In genomic region chr22:29331658-29332300, GRCh38 we compare ENCODE assay signal across 21 cellular contexts. TPM values are rescaled to one million over a fixed set of nuclear protein-coding genes. Genes with fewer than 3 reads are reported as not detected.
A peak's percentile ranks its signal among the peaks of the same experiment; 100 is the strongest.
DNase-seq lines count a peak whose midpoint lies in the region; ATAC-seq and TF ChIP-seq lines count a peak whose summit lies in the region.
"Had no signal": no experiment of that assay in that cellular context is flagged by ENCODE, and none has a peak within 500 bp of the region (broad histone marks: within the 10 kb centered on the region; RNA-seq: fewer than 3 reads in every experiment).

No MANE protein-coding gene starts in this region.

- H3K27me3 ChIP-seq in SK-N-SH (ENCODE audit: insufficient read depth) = no peaks in the 10 kb centered on the region
- no peaks in the 10 kb centered on the region for H3K27me3 ChIP-seq in adrenal gland
- no peaks in the 10 kb centered on the region for H3K27me3 ChIP-seq in mesenchymal stem cell (ENCODE audit: control insufficient read depth in 1 of 2, insufficient read depth in 1 of 2, low read length in 2 of 2)
- H3K27me3 ChIP-seq in ovary = no peaks in the 10 kb centered on the region

- no peak for TF ChIP-seq CTCF in SK-N-SH (IDR thresholded peaks at IDR 0.05)
- no peak for TF ChIP-seq CTCF in adrenal gland (IDR thresholded peaks at IDR 0.05)
- no peak for TF ChIP-seq CTCF in ovary (IDR thresholded peaks at IDR 0.05)

- DNase-seq in SK-N-SH = peak; percentile 60
- DNase-seq in adrenal gland = no peak
- no peak for DNase-seq in mesenchymal stem cell
- no peak for DNase-seq in NCI-H510A treated with DMSO at 0.1 percent for 48 hours (lab: John Stamatoyannopoulos, UW)
- DNase-seq in SW480 (ENCODE audit: low spot score) = no peak
- no peak for DNase-seq in ovary
- DNase-seq: 8988T; DMS153; GM23248; KG1; NCI-H1436; NCI-H2029; NCI-H2171; NCI-H446; NK-92 treated with Interleukin-12 subunit alpha and Interleukin-12 subunit beta, amount 100 ng/mL, for 24 hours; SHP77 treated with DMSO at 0.1 percent for 48 hours had no signal

- no peak overlapping the region for H3K23ac ChIP-seq in mesenchymal stem cell (ENCODE audit: low read length in 2 of 2)

- no peak for TF ChIP-seq POLR2A in adrenal gland (IDR thresholded peaks at IDR 0.05)
- TF ChIP-seq POLR2A in ovary (IDR thresholded peaks at IDR 0.05) = no peak

- H2BK120ac ChIP-seq in mesenchymal stem cell (ENCODE audit: low read depth, low read length) = no peak overlapping the region

- peak overlapping the region; percentile 93 for H4K91ac ChIP-seq in mesenchymal stem cell (ENCODE audit: low read length)

- H3F3A ChIP-seq in SK-N-SH (replicated peaks; ENCODE audit: insufficient read depth) = no peaks in the 10 kb centered on the region

- CTCF ChIA-PET in SK-N-SH (lab: Yijun Ruan, JAX) = interaction anchor here (0.9 to 1.9 kb wide), 3 partner anchors 18 to 86 kb away, joined by 3 to 8 read pairs (median 4); no protein-coding TSS in a partner anchor

- H3K4me2 ChIP-seq in SK-N-SH (no peak overlapping the region), mesenchymal stem cell (ENCODE audit: low read length, poor library complexity, severe bottlenecking) (no peak overlapping the region)

- H2AK5ac ChIP-seq in mesenchymal stem cell (ENCODE audit: low read length, severe bottlenecking) = no peak overlapping the region

- H3K4me1 ChIP-seq in SK-N-SH (ENCODE audit: control insufficient read depth in 1 of 2, insufficient read depth in 2 of 2, low read depth in 1 of 2, low read length in 1 of 2) (peaks cover 0 to 18% of the 10 kb centered on the region in 2 experiments; a peak in 1 of 4 replicates), adrenal gland (replicated peaks in 1 of 2) (peaks cover 11 to 20% of the 10 kb centered on the region in 2 donors), mesenchymal stem cell (ENCODE audit: control insufficient read depth, insufficient read depth, low read depth, low read length) (peaks cover 40% of the 10 kb centered on the region), ovary (ENCODE audit: insufficient read depth) (no peaks in the 10 kb centered on the region)

- H4K8ac ChIP-seq in mesenchymal stem cell (ENCODE audit: low read length) = no peak overlapping the region

- intact Hi-C loops in adrenal gland (cut with DNase I) (no loop called here), ovary (cut with DNase I) (no loop called here)

- peaks cover 0 to 65% of the 10 kb centered on the region in 2 experiments for H3K36me3 ChIP-seq in SK-N-SH (replicated peaks in 1 of 2; ENCODE audit: control insufficient read depth in 1 of 2, insufficient read depth in 2 of 2, low read length in 1 of 2)
- H3K36me3 ChIP-seq in adrenal gland (replicated peaks in 1 of 2) = peaks cover 0 to 82% of the 10 kb centered on the region in 2 donors
- peaks cover 40 to 96% of the 10 kb centered on the region in 2 experiments for H3K36me3 ChIP-seq in mesenchymal stem cell (ENCODE audit: control insufficient read depth in 1 of 2, insufficient read depth in 2 of 2, low read depth in 1 of 2, low read length in 2 of 2)
- H3K36me3 ChIP-seq in ovary = no peaks in the 10 kb centered on the region

- POLR2A ChIA-PET in SK-N-SH (lab: Yijun Ruan, JAX) = no interaction called here

- H3K4me3 ChIP-seq in SK-N-SH (ENCODE audit: low read depth in 2 of 2, low read length in 1 of 2) (no peak overlapping the region), adrenal gland (no peak overlapping the region), mesenchymal stem cell (ENCODE audit: insufficient read depth in 1 of 2, low read depth in 1 of 2, low read length in 2 of 2) (no peak overlapping the region), ovary (no peak overlapping the region)
- H3K4me3 ChIP-seq: GM23248 had no signal

- H3K9me3 ChIP-seq in SK-N-SH = no peaks in the 10 kb centered on the region
- no peaks in the 10 kb centered on the region for H3K9me3 ChIP-seq in adrenal gland (replicated peaks in 1 of 3)
- no peaks in the 10 kb centered on the region for H3K9me3 ChIP-seq in mesenchymal stem cell (ENCODE audit: control insufficient read depth, low read length)
- H3K9me3 ChIP-seq in ovary = no peaks in the 10 kb centered on the region

- no peak overlapping the region for H3K14ac ChIP-seq in mesenchymal stem cell (ENCODE audit: low read length in 2 of 2)

- H3K18ac ChIP-seq in mesenchymal stem cell (ENCODE audit: low read depth in 1 of 2, low read length in 2 of 2) = no peak overlapping the region

- peaks cover 2% of the 10 kb centered on the region for H3K79me1 ChIP-seq in mesenchymal stem cell (replicated peaks; ENCODE audit: low read length, poor library complexity, severe bottlenecking)

- H2BK5ac ChIP-seq in mesenchymal stem cell (ENCODE audit: low read depth, low read length, poor library complexity, severe bottlenecking) = no peak overlapping the region

- H3K9ac ChIP-seq in SK-N-SH (no peak overlapping the region), mesenchymal stem cell (ENCODE audit: low read length) (no peak overlapping the region)
- H3K9ac ChIP-seq: GM23248 had no signal

- no peaks in the 10 kb centered on the region for H3K9me2 ChIP-seq in SK-N-SH

- H2AFZ ChIP-seq in SK-N-SH (ENCODE audit: low read depth) (no peak overlapping the region), mesenchymal stem cell (ENCODE audit: low read depth, low read length) (no peak overlapping the region)
- H2AFZ ChIP-seq: GM23248 had no signal

- 0 out of 4 replicates have a peak, but pooled peaks of 1 of the 2 experiments have one; percentile 12 for TF ChIP-seq EP300 in SK-N-SH (IDR thresholded peaks at IDR 0.05; ENCODE audit: borderline replicate concordance in 1 of 2, low read depth in 1 of 2, low read length in 1 of 2)
- TF ChIP-seq EP300 in ovary (IDR thresholded peaks at IDR 0.05) = no peak

- H3K4ac ChIP-seq in mesenchymal stem cell (ENCODE audit: low read depth in 1 of 2, low read length in 2 of 2) = peak overlapping the region in 1 of 2 experiments; percentile 57

- H2BK12ac ChIP-seq in mesenchymal stem cell (ENCODE audit: low read length in 2 of 2) = peak overlapping the region in 1 of 2 experiments; percentile 71

- H2BK15ac ChIP-seq in mesenchymal stem cell (ENCODE audit: low read depth, poor library complexity, severe bottlenecking) = no peak overlapping the region

- 83% methylated on average over 7 of the region's 14 CpGs for whole genome bisulfite sequencing in SK-N-SH (ENCODE audit: low lambda C conversion rate)
- 69 to 99% (median 83%) methylated on average over 9 to 14 of the region's 14 CpGs for WGBS in adrenal gland, 4 donors
- WGBS in mesenchymal stem cell = 89% methylated on average over 14 of the region's 14 CpGs
- WGBS in ovary, 3 donors = 75 to 84% (median 76%) methylated on average over 14 of the region's 14 CpGs

- no peak for TF ChIP-seq RAD21 in SK-N-SH (IDR thresholded peaks at IDR 0.05; ENCODE audit: low read length)

- no peaks in the 10 kb centered on the region for H4K20me1 ChIP-seq in SK-N-SH (ENCODE audit: insufficient read depth)

- H3K27ac ChIP-seq in SK-N-SH (ENCODE audit: low read depth in 2 of 2, low read length in 1 of 2) (peak overlapping the region in 1 of 2 experiments; percentile 40; a peak in 1 of 4 replicates), adrenal gland (peak overlapping the region in 4 of 5 donors; percentile 24 to 88 (median 66)), mesenchymal stem cell (ENCODE audit: low read length, poor library complexity, severe bottlenecking) (no peak overlapping the region), ovary (no peak overlapping the region)
- H3K27ac ChIP-seq: GM23248 had no signal

- ATAC-seq in SK-N-SH treated with all-trans-retinoic acid at 6 μM for 48 hours = no peak
- no peak for ATAC-seq in HG03039 (IDR thresholded peaks at IDR 0.05; ENCODE audit: unreplicated experiment)
- ATAC-seq: HCT116, HepG2 had no signal

- no peaks in the 10 kb centered on the region for H3K79me2 ChIP-seq in SK-N-SH (ENCODE audit: insufficient read depth)

TF ChIP-seq in SK-N-SH, 30 proteins besides CTCF, POLR2A, EP300 and RAD21 (continues in another document):
- TF ChIP-seq TAF1 (IDR thresholded peaks at IDR 0.05; ENCODE audit: borderline replicate concordance, low read depth, low read length) (no peak), SMC3 (IDR thresholded peaks at IDR 0.05; ENCODE audit: low read depth, low read length) (no peak)

TF ChIP-seq in SK-N-SH treated with all-trans-retinoic acid at 6 μM for 48 hours, 23 proteins besides CTCF, POLR2A, EP300 and RAD21 (continues in another document):
- TF ChIP-seq ISL1 (CRISPR knock-in tag; IDR thresholded peaks at IDR 0.05) = no peak
- TF ChIP-seq PPARA (CRISPR knock-in tag; IDR thresholded peaks at IDR 0.05; ENCODE audit: borderline replicate concordance) = no peak
- TF ChIP-seq TOX (CRISPR knock-in tag; IDR thresholded peaks at IDR 0.05; ENCODE audit: borderline replicate concordance) = no peak
- no peak for TF ChIP-seq ZNF8 (CRISPR knock-in tag; IDR thresholded peaks at IDR 0.05)

RNA-seq across cellular contexts. Expression of gene RASL10A, which starts 16.3 kb away (rescaled TPM):
- 0.18 and 0.36 TPM in 2 replicates for polyA plus RNA-seq in SK-N-SH (2012; rRNA removed)
- polyA plus RNA-seq in SK-N-SH (2012; cell fraction: cytosol; rRNA removed) = 0.04 TPM in 1 of 2 replicates, not detected in the other
- 2.7 and 4.2 TPM in 2 replicates for polyA plus RNA-seq in SK-N-SH (2012; cell fraction: nucleus; rRNA removed)
- 1 to 10 TPM in 7 of 8 donors, under 1 TPM in 1; 0.54 to 3.7 (median 1.8) TPM for total RNA-seq in adrenal gland
- polyA plus RNA-seq in adrenal gland = 10 to 100 TPM in 1 of 3 donors, 1 to 10 TPM in 1, under 1 TPM in 1; 0.51 to 14.4 (median 9.1) TPM
- polyA plus RNA-seq in mesenchymal stem cell (2013, experiment 1 of 2) = 0.06 TPM
- 0.04 TPM for polyA plus RNA-seq in mesenchymal stem cell (2013, experiment 2 of 2)
- under 1 TPM in 4 of 7 donors, not detected in 3; 0.22 to 0.53 (median 0.41) TPM for total RNA-seq in ovary
- under 1 TPM; 0.30 to 0.45 TPM for polyA plus RNA-seq in ovary
- total RNA-seq: GM23248 had no signal

RNA-seq across cellular contexts. Expression of gene GAS2L1, which starts 25.3 kb away (rescaled TPM):
- polyA plus RNA-seq in SK-N-SH (2012; rRNA removed) = 16.8 and 21.8 TPM in 2 replicates
- polyA plus RNA-seq in SK-N-SH (2012; cell fraction: cytosol; rRNA removed) = 9.2 and 14.9 TPM in 2 replicates
- polyA plus RNA-seq in SK-N-SH (2012; cell fraction: nucleus; rRNA removed) = 40.3 and 60.8 TPM in 2 replicates
- 10 to 100 TPM; 29.7 to 87.3 (median 55.6) TPM for total RNA-seq in adrenal gland
- 10 to 100 TPM in 2 of 3 donors, 1 to 10 TPM in 1; 3.6 to 42.1 (median 33.1) TPM for polyA plus RNA-seq in adrenal gland
- polyA plus RNA-seq in mesenchymal stem cell (2013, experiment 1 of 2) = 21.8 TPM
- 22.6 TPM for polyA plus RNA-seq in mesenchymal stem cell (2013, experiment 2 of 2)
- 10 to 100 TPM in 4 of 7 donors, 1 to 10 TPM in 3; 6.2 to 21.0 (median 12.5) TPM for total RNA-seq in ovary
- 1 to 10 TPM; 2.1 to 9.8 TPM for polyA plus RNA-seq in ovary
- total RNA-seq: OCI-LY7 had no signal

RNA-seq across cellular contexts. Expression of gene AP1B1, which starts 56.6 kb away (rescaled TPM):
- 40.4 and 51.9 TPM in 2 replicates for polyA plus RNA-seq in SK-N-SH (2012; rRNA removed)
- polyA plus RNA-seq in SK-N-SH (2012; cell fraction: cytosol; rRNA removed) = 24.9 and 35.1 TPM in 2 replicates
- 63.9 and 70.3 TPM in 2 replicates for polyA plus RNA-seq in SK-N-SH (2012; cell fraction: nucleus; rRNA removed)
- 100 to 1,000 TPM; 100 to 190 (median 121) TPM for total RNA-seq in adrenal gland
- polyA plus RNA-seq in adrenal gland = 10 to 100 TPM; 47.6 to 69.5 (median 55.8) TPM
- polyA plus RNA-seq in mesenchymal stem cell (2013, experiment 1 of 2) = 36.9 TPM
- 35.5 TPM for polyA plus RNA-seq in mesenchymal stem cell (2013, experiment 2 of 2)
- 10 to 100 TPM; 19.0 to 54.0 (median 36.8) TPM for total RNA-seq in ovary
- polyA plus RNA-seq in ovary = 10 to 100 TPM; 17.7 to 43.6 TPM

Comparison
In these comparisons a context has a peak if more than half of its experiments do, and no peak if none do; other contexts are left out.
1. H3K27ac ChIP-seq: peak in adrenal gland (4 of 5); none in mesenchymal stem cell (single experiment) and ovary (0 of 2).